Comparison of ENCODE assay signal across 32 cellular contexts in genomic region chr2:13057671-13058070, GRCh38.
DNase-seq lines count a peak whose midpoint lies in the region; ATAC-seq, FAIRE-seq and TF ChIP-seq lines count a peak whose summit lies in the region.
"Had no signal": no experiment of that assay in that cellular context is flagged by ENCODE, and none has a peak within 500 bp of the region (broad histone marks: within the 10 kb centered on the region; RNA-seq: fewer than 3 reads in every experiment).

No MANE protein-coding gene starts in this region.

- no peak overlapping the region for H3K23ac ChIP-seq in IMR-90 (ENCODE audit: low read depth, low read length)

- TF ChIP-seq EP300 in HepG2 (IDR thresholded peaks at IDR 0.05; ENCODE audit: low read depth in 2 of 2, low read length in 2 of 2) (no peak), HepG2 (CRISPR knock-in tag; IDR thresholded peaks at IDR 0.05; ENCODE audit: borderline replicate concordance) (no peak), A549 (IDR thresholded peaks at IDR 0.05) (no peak), transverse colon (IDR thresholded peaks at IDR 0.05; ENCODE audit: low read depth) (no peak)

- no peak for TF ChIP-seq CTCF in HepG2 (CRISPR knock-in tag; IDR thresholded peaks at IDR 0.05)
- TF ChIP-seq CTCF in right lobe of liver (IDR thresholded peaks at IDR 0.05), result no peak
- TF ChIP-seq CTCF in A549 (IDR thresholded peaks at IDR 0.05), result no peak
- no peak for TF ChIP-seq CTCF in IMR-90 (conservative IDR thresholded peaks at IDR 0.05; ENCODE audit: low read depth, low read length)
- no peak for TF ChIP-seq CTCF in transverse colon (IDR thresholded peaks at IDR 0.05)

- no peak overlapping the region for H3K18ac ChIP-seq in IMR-90 (ENCODE audit: low read depth, low read length)

- TF ChIP-seq POLR2A in HepG2 (IDR thresholded peaks at IDR 0.05; ENCODE audit: insufficient read depth in 1 of 2, low read depth in 2 of 2, low read length in 2 of 2) (no peak), right lobe of liver (IDR thresholded peaks at IDR 0.05) (no peak), A549 (IDR thresholded peaks at IDR 0.05; ENCODE audit: low read length) (no peak), IMR-90 (IDR thresholded peaks at IDR 0.05; ENCODE audit: low read depth, low read length) (no peak), transverse colon (IDR thresholded peaks at IDR 0.05) (no peak)

- H3K9me3 ChIP-seq in HepG2 (ENCODE audit: low read length) (no peaks in the 10 kb centered on the region), right lobe of liver (no peaks in the 10 kb centered on the region), A549 (no peaks in the 10 kb centered on the region), IMR-90 (ENCODE audit: control insufficient read depth, insufficient read depth, low read length) (no peaks in the 10 kb centered on the region), transverse colon (no peaks in the 10 kb centered on the region)
- H3K9me3 ChIP-seq: BE2C; BLaER1; BLaER1 treated with 17β-estradiol and CSF1 and Interleukin-3, amounts not matched to agents 10 nM and 100 nM; Caco-2 had no signal

- DNase-seq in HepG2 (ENCODE audit: low spot score), result no peak
- no peak for DNase-seq in right lobe of liver
- DNase-seq in A549 (ENCODE audit: low read depth in 1 of 2, low spot score in 1 of 2), result no peak
- DNase-seq in IMR-90, result no peak
- no peak for DNase-seq in H4 (ENCODE audit: low spot score)
- DNase-seq in transverse colon, result no peak
- DNase-seq: 8988T; ACHN; AML-193; BE2C; C1 segment of cervical spinal cord; Caco-2; Calu3; CD4-positive, alpha-beta memory T cell; CD4-positive, alpha-beta T cell; CD4-positive, CD25-positive, alpha-beta regulatory T cell; CD8-positive, alpha-beta memory T cell; CD8-positive, alpha-beta T cell; COR-L47; DMS 273 treated with DMSO at 0.1 percent for 48 hours; DMS153; DMS53; DMS79; DMS79 treated with DMSO at 0.1 percent for 48 hours; DND-41; EL had no signal

- no peak overlapping the region for H2AFZ ChIP-seq in HepG2 (ENCODE audit: low read length)
- H2AFZ ChIP-seq in IMR-90 (replicated peaks; ENCODE audit: low read length, poor library complexity), result no peak overlapping the region

- ATAC-seq in HepG2 (no peak), right lobe of liver (no peak), A549 (no peak), IMR-90 (ENCODE audit: low read depth) (no peak)
- ATAC-seq: CD8-positive, alpha-beta T cell had no signal

- no peak for FAIRE-seq in HepG2 (lab: Jason Lieb, UNC)
- no peak for FAIRE-seq in A549 (lab: Jason Lieb, UNC)
- FAIRE-seq: A204.1, D721Med had no signal

- H3K9me1 ChIP-seq in IMR-90 (ENCODE audit: insufficient read depth, low read length), result no peaks in the 10 kb centered on the region

- no peak overlapping the region for H3K4ac ChIP-seq in IMR-90 (ENCODE audit: low read depth, low read length)

- H2BK5ac ChIP-seq in IMR-90 (ENCODE audit: low read depth, low read length, poor library complexity, severe bottlenecking), result no peak overlapping the region

- dilution Hi-C loops in IMR-90 (cut with HindIII; ENCODE audit: low sequenced_read_pairs, unreplicated experiment), result no loop called here

- no peak overlapping the region for H2BK20ac ChIP-seq in IMR-90 (ENCODE audit: low read depth, low read length)

- H3K56ac ChIP-seq in IMR-90 (ENCODE audit: extremely low read depth, insufficient read depth, low read length), result no peak overlapping the region

- H2BK15ac ChIP-seq in IMR-90 (ENCODE audit: low read depth, low read length), result no peak overlapping the region

- in situ Hi-C loops in HepG2 (cut with HindIII; ENCODE audit: extremely low pct_ligation_motif_present, low pct_unique_long_range_greater_than_20kb) (no loop called here), IMR-90 (cut with MboI; ENCODE audit: low sequenced_read_pairs) (no loop called here), transverse colon (cut with MboI; ENCODE audit: low pct_ligation_motif_present in 1 of 4, low pct_unique_long_range_greater_than_20kb in 1 of 4, low sequenced_read_pairs in 3 of 4) (no loop called here)

- no peak overlapping the region for H4K8ac ChIP-seq in IMR-90 (ENCODE audit: low read depth in 2 of 2, low read length in 2 of 2)

- CTCF ChIA-PET in HepG2 (lab: Yijun Ruan, JAX; ENCODE audit: low intra/inter-chr PET ratio, low total read pairs) (no interaction called here), A549 (lab: Yijun Ruan, JAX) (no interaction called here), IMR-90 (lab: Yijun Ruan, JAX) (no interaction called here)

- H3K27me3 ChIP-seq in HepG2 (ENCODE audit: control insufficient read depth in 1 of 2, insufficient read depth in 2 of 2, low read length in 2 of 2) (no peaks in the 10 kb centered on the region; a peak in 1 of 5 replicates), right lobe of liver (peaks cover 0 to 2% of the 10 kb centered on the region in 2 donors), IMR-90 (ENCODE audit: control insufficient read depth, insufficient read depth, low read length) (peaks cover 3% of the 10 kb centered on the region; the same call in 1 of the 2 replicates), transverse colon (no peaks in the 10 kb centered on the region)
- H3K27me3 ChIP-seq: BE2C; BLaER1; BLaER1 treated with 17β-estradiol and CSF1 and Interleukin-3, amounts not matched to agents 10 nM and 100 nM had no signal

- BruUV-seq in HepG2 (replicated peaks; lab: Mats Ljungman, UMichigan) (no TSS peak), IMR-90 (replicated peaks; lab: Mats Ljungman, UMichigan) (no TSS peak)

- intact Hi-C loops in HepG2 (cut with micrococcal nuclease; ENCODE audit: unreplicated experiment) (no loop called here), right lobe of liver (cut with DNase I) (no loop called here), IMR-90 (cut with micrococcal nuclease) (no loop called here), transverse colon (cut with DNase I; ENCODE audit: low total_unique reads) (loop anchor here (2.0 kb wide), 1 partner anchor 19 kb away; no protein-coding TSS in a partner anchor)

- no peak overlapping the region for H3K14ac ChIP-seq in IMR-90 (replicated peaks; ENCODE audit: low read depth, low read length)

- POLR2A ChIA-PET in HepG2 (lab: Yijun Ruan, JAX) (no interaction called here), A549 (lab: Yijun Ruan, JAX) (no interaction called here), IMR-90 (lab: Charles Lee; ENCODE audit: unreplicated experiment) (no interaction called here)

- H3K79me2 ChIP-seq in HepG2 (ENCODE audit: insufficient read depth, low read length), result no peaks in the 10 kb centered on the region

- H3K36me3 ChIP-seq in HepG2 (replicated peaks in 1 of 2; ENCODE audit: control insufficient read depth in 1 of 2, insufficient read depth in 2 of 2, low read length in 2 of 2) (no peaks in the 10 kb centered on the region), right lobe of liver (no peaks in the 10 kb centered on the region), IMR-90 (ENCODE audit: control insufficient read depth, insufficient read depth, low read length) (no peaks in the 10 kb centered on the region), transverse colon (no peaks in the 10 kb centered on the region)
- H3K36me3 ChIP-seq: BE2C; BLaER1; BLaER1 treated with 17β-estradiol and CSF1 and Interleukin-3, amounts not matched to agents 10 nM and 100 nM had no signal

- H4K5ac ChIP-seq in IMR-90 (ENCODE audit: low read depth, low read length), result no peak overlapping the region

- H3K4me2 ChIP-seq in HepG2 (ENCODE audit: low read depth, low read length), result no peak overlapping the region
- no peak overlapping the region for H3K4me2 ChIP-seq in A549
- H3K4me2 ChIP-seq in IMR-90 (ENCODE audit: low read depth, low read length), result no peak overlapping the region
- H3K4me2 ChIP-seq: BLaER1; BLaER1 treated with 17β-estradiol and CSF1 and Interleukin-3, amounts not matched to agents 10 nM and 100 nM had no signal

- no peak overlapping the region for H2BK120ac ChIP-seq in IMR-90 (ENCODE audit: low read depth, low read length)

- H3K4me1 ChIP-seq in HepG2 (ENCODE audit: insufficient read depth, low read length), result no peaks in the 10 kb centered on the region
- no peaks in the 10 kb centered on the region for H3K4me1 ChIP-seq in right lobe of liver
- no peaks in the 10 kb centered on the region for H3K4me1 ChIP-seq in A549
- H3K4me1 ChIP-seq in IMR-90 (ENCODE audit: control insufficient read depth, insufficient read depth, low read length), result no peaks in the 10 kb centered on the region
- no peaks in the 10 kb centered on the region for H3K4me1 ChIP-seq in transverse colon
- H3K4me1 ChIP-seq: BLaER1; BLaER1 treated with 17β-estradiol and CSF1 and Interleukin-3, amounts not matched to agents 10 nM and 100 nM; Caco-2 had no signal

- H3K79me1 ChIP-seq in IMR-90 (ENCODE audit: low read depth in 1 of 2, low read length in 2 of 2), result no peaks in the 10 kb centered on the region

- H3K27ac ChIP-seq in HepG2 (ENCODE audit: extremely low read length, insufficient read depth, low read length) (no peak overlapping the region), right lobe of liver (no peak overlapping the region), A549 (no peak overlapping the region), IMR-90 (ENCODE audit: insufficient read depth, low read length) (no peak overlapping the region), transverse colon (no peak overlapping the region)
- H3K27ac ChIP-seq: 22Rv1; BLaER1; BLaER1 treated with 17β-estradiol and CSF1 and Interleukin-3, amounts not matched to agents 10 nM and 100 nM; C4-2B had no signal

- no peak overlapping the region for H3K9ac ChIP-seq in HepG2 (ENCODE audit: insufficient read depth, low read depth, low read length)
- H3K9ac ChIP-seq in IMR-90 (ENCODE audit: low read depth, low read length), result no peak overlapping the region
- H3K9ac ChIP-seq: BLaER1; BLaER1 treated with 17β-estradiol and CSF1 and Interleukin-3, amounts not matched to agents 10 nM and 100 nM had no signal

- no peak overlapping the region for H2AK9ac ChIP-seq in IMR-90 (replicated peaks; ENCODE audit: low read depth, low read length, poor library complexity)

- TF ChIP-seq RAD21 in HepG2 (CRISPR knock-in tag; IDR thresholded peaks at IDR 0.05), result no peak
- TF ChIP-seq RAD21 in A549 (conservative IDR thresholded peaks at IDR 0.05 in 1 of 2, IDR thresholded peaks at IDR 0.05 in 1 of 2), result no peak
- no peak for TF ChIP-seq RAD21 in IMR-90 (IDR thresholded peaks at IDR 0.05; ENCODE audit: low read length)

- H3K4me3 ChIP-seq in HepG2 (replicated peaks in 1 of 3; ENCODE audit: insufficient read depth in 1 of 3, low read depth in 2 of 3, low read length in 3 of 3) (no peak overlapping the region), right lobe of liver (no peak overlapping the region), A549 (no peak overlapping the region), IMR-90 (ENCODE audit: insufficient read depth, low read depth, low read length) (no peak overlapping the region), transverse colon (no peak overlapping the region)
- H3K4me3 ChIP-seq: BLaER1; BLaER1 treated with 17β-estradiol and CSF1 and Interleukin-3, amounts not matched to agents 10 nM and 100 nM had no signal

- H4K91ac ChIP-seq in IMR-90 (ENCODE audit: insufficient read depth, low read depth, low read length), result no peak overlapping the region

- no peak overlapping the region for H2AK5ac ChIP-seq in IMR-90 (ENCODE audit: low read depth, low read length)

- H4K20me1 ChIP-seq in HepG2 (ENCODE audit: insufficient read depth, low read length), result no peaks in the 10 kb centered on the region
- no peaks in the 10 kb centered on the region for H4K20me1 ChIP-seq in IMR-90 (ENCODE audit: insufficient read depth, low read length)
- H4K20me1 ChIP-seq: BLaER1; BLaER1 treated with 17β-estradiol and CSF1 and Interleukin-3, amounts not matched to agents 10 nM and 100 nM had no signal

Comparison
In these comparisons a context has a peak if more than half of its experiments do, and no peak if none do; other contexts are left out.
1. Of the 38 proteins assayed by ChIP-seq in both HepG2 and A549: peak only in HepG2: none; only in A549: none; in both: MAFK; in neither: 37.